ENCODE assay signal across 1 cellular context in genomic region chr4:149113804-149114430, GRCh38.
TF ChIP-seq lines count a peak whose summit lies in the region.

No MANE protein-coding gene starts in this region.

TF ChIP-seq in IMR-90, 13 proteins besides CTCF, POLR2A, EP300 and RAD21:
- TF ChIP-seq FOS (IDR thresholded peaks at IDR 0.05; ENCODE audit: low read depth, low read length) (peak; percentile 47), CHD1 (IDR thresholded peaks at IDR 0.05; ENCODE audit: low read depth, low read length) (no peak), MXI1 (IDR thresholded peaks at IDR 0.05; ENCODE audit: borderline replicate concordance, low read depth, low read length) (no peak), CEBPB (IDR thresholded peaks at IDR 0.05; ENCODE audit: low read depth, low read length) (no peak)
